Comparison of ENCODE assay signal across 8 cellular contexts in the genomic region with DNA sequence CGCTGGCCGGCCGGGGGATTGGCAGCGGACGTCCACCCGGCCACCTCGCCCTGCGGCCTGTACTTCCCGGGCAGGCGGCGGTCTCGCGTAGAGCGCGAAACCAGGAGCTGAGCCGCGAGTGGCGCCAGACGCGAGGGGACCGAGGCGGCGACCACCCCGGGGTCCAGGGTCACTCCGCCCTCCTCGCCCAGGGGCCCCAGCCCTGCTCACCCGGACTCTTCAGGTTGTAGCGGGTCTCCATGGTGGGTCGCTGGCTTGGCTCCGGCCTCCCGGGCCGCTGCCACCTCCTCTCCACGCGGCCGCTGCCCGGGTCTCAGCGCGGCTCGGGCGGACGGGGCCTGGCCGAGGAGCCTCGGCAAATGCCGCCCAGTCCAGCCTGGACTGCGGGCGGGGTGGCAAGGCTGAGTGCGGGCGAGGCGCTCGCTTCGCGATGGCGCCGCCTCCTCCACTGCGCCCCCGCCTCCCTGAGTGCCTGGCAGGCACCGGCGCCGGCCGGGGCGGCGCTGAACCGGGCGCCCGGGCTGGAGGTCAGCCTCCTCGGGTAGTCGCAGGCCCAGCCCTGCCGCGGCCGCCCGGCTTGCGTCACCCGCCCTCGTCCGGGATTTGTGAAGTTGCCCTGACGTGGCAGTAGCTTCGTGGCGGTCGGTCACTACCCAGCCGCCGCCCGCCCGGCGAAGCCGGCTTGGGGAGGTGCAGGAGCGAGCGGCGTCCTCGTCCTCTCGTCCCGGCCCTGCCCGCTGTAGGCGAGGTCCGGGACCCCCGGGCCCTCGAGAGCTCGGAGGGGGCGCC. TPM values are rescaled to one million over a fixed set of nuclear protein-coding genes. Genes with fewer than 3 reads are reported as not detected.
DNase-seq lines count a peak whose midpoint lies in the region; ATAC-seq and TF ChIP-seq lines count a peak whose summit lies in the region.

A gene with protein sequence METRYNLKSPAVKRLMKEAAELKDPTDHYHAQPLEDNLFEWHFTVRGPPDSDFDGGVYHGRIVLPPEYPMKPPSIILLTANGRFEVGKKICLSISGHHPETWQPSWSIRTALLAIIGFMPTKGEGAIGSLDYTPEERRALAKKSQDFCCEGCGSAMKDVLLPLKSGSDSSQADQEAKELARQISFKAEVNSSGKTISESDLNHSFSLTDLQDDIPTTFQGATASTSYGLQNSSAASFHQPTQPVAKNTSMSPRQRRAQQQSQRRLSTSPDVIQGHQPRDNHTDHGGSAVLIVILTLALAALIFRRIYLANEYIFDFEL (minus strand): TSS at position 394 of the 789 bp plus-strand sequence. CDS start 153 bp downstream, at position 241.

- peak; percentile 31 for ATAC-seq in GM18517 (IDR thresholded peaks at IDR 0.05; ENCODE audit: unreplicated experiment)
- peak; percentile 32 for ATAC-seq in HG03095 (IDR thresholded peaks at IDR 0.05; ENCODE audit: unreplicated experiment)

- peak; percentile 69 for DNase-seq in AG04449 (ENCODE audit: low read depth, low spot score)
- DNase-seq in NCI-H526 (lab: John Stamatoyannopoulos, UW) = peak; percentile 44 to 86
- DNase-seq in activated CD8-positive, alpha-beta memory T cell treated with anti-CD3 and anti-CD28 coated beads for 24 hours = peak; percentile 90
- DNase-seq in effector CD4-positive, alpha-beta T cell = peak; percentile 57
- peak; percentile 96 for DNase-seq in lung microvascular endothelial cell (ENCODE audit: low read depth in 2 of 2)
- DNase-seq in stimulated activated CD4-positive, alpha-beta T cell treated with anti-CD3 and anti-CD28 coated beads, TNF-alpha, amount 100 ng/mL, for 4 hours (ENCODE audit: low read depth in 3 of 3) = peak; percentile 48 to 53 (median 50)

- POLR2A ChIA-PET in AG04449 (lab: Yijun Ruan, JAX) = interaction anchor here (0.6 to 1.7 kb wide), 7 partner anchors 11 to 389 kb away, joined by 3 to 6 read pairs (median 4); a partner anchor contains a TSS

- no peak for TF ChIP-seq CTCF in AG04449 (IDR thresholded peaks at IDR 0.05; ENCODE audit: insufficient read depth, low read length, missing control alignments)

- CTCF ChIA-PET in AG04449 (lab: Yijun Ruan, JAX) = interaction anchor here (1.1 to 4.7 kb wide), 6 partner anchors 9 to 40 kb away, joined by 3 to 34 read pairs (median 5); no protein-coding TSS in a partner anchor

- H3K4me3 ChIP-seq in AG04449 (ENCODE audit: low read depth, low read length) = peak within 1 kb of the TSS; percentile 90

RNA-seq across cellular contexts. Expression of the gene that starts here (rescaled TPM):
- 45.2 and 55.8 TPM in 2 replicates for total RNA-seq in lung microvascular endothelial cell

Comparison
In these comparisons a context has a peak if more than half of its experiments do, and no peak if none do; other contexts are left out.
1. Peak in every context shown above with its lines: DNase-seq, ATAC-seq and H3K4me3 ChIP-seq.